In genomic region chr20:61508301-61508700, GRCh38 we compare ENCODE assay signal across 30 cellular contexts.
"Had no signal": no experiment of that assay in that cellular context is flagged by ENCODE, and none has a peak within 500 bp of the region (broad histone marks: within the 10 kb centered on the region; RNA-seq: fewer than 3 reads in every experiment).

No MANE protein-coding gene starts in this region.

- H3K36me3 ChIP-seq: adrenal gland, esophagus squamous epithelium, gastroesophageal sphincter, heart right ventricle, WERI-Rb-1 had no signal

- DNase-seq: activated B cell treated with CpG ODN at 0.5 μM for 24 hours; activated CD4-positive, alpha-beta T cell treated with anti-CD3 and anti-CD28 coated beads for 48 hours; activated CD4-positive, alpha-beta T cell treated with anti-CD3 and anti-CD28 coated beads, Interleukin-2, amount 50 U/mL, for 1 hour; activated CD4-positive, alpha-beta T cell treated with anti-CD3 and anti-CD28 coated beads, Interleukin-2, amount 50 U/mL, for 48 hours; activated CD8-positive, alpha-beta memory T cell treated with anti-CD3 and anti-CD28 coated beads, Interleukin-2, amount 10 ng/mL, durations not matched to agents 7 days and 5 days; activated CD8-positive, alpha-beta memory T cell treated with anti-CD3 and anti-CD28 coated beads, Interleukin-2, amount 50 U/mL, for 4 hours; activated CD8-positive, alpha-beta T cell treated with anti-CD3 and anti-CD28 coated beads, Interleukin-2, amount 10 ng/mL, durations not matched to agents 7 days and 5 days; activated effector memory CD4-positive, alpha-beta T cell treated with anti-CD3 and anti-CD28 coated beads, Interleukin-2, amount 50 U/mL, for 16 hours; activated naive CD4-positive, alpha-beta T cell treated with anti-CD3 and anti-CD28 coated beads for 36 hours; activated naive CD8-positive, alpha-beta T cell treated with anti-CD3 and anti-CD28 coated beads for 36 hours; activated naive CD8-positive, alpha-beta T cell treated with anti-CD3 and anti-CD28 coated beads, Interleukin-2, amount 50 U/mL, for 24 hours; activated T-cell treated with anti-CD3 and anti-CD28 coated beads, Interleukin-2, amount 50 U/mL, for 1 hour; activated T-cell treated with anti-CD3 and anti-CD28 coated beads, Interleukin-2, amount 50 U/mL, for 48 hours; adrenal gland; amygdala; body of pancreas; caudate nucleus; cortex of kidney; dermis blood vessel endothelial cell; effector CD4-positive, alpha-beta T cell; effector memory CD8-positive, alpha-beta T cell; esophagus squamous epithelium; foreskin melanocyte; heart right ventricle; T-helper 17 cell; T1000; WERI-Rb-1 had no signal

- H3K4me3 ChIP-seq: adrenal gland, body of pancreas, esophagus squamous epithelium, gastroesophageal sphincter, heart right ventricle had no signal

- H3K27me3 ChIP-seq: adrenal gland, body of pancreas had no signal

- H3K4me1 ChIP-seq: adrenal gland, body of pancreas, esophagus squamous epithelium, gastroesophageal sphincter had no signal

- ATAC-seq: activated CD4-positive, CD25-positive, alpha-beta regulatory T cell treated with anti-CD3 and anti-CD28 coated beads, Interleukin-2, amount 50 U/mL, for 24 hours; activated CD8-positive, alpha-beta memory T cell treated with anti-CD3 and anti-CD28 coated beads, Interleukin-2, amount 10 ng/mL, durations not matched to agents 7 days and 5 days; activated CD8-positive, alpha-beta T cell treated with anti-CD3 and anti-CD28 coated beads, Interleukin-2, amount 10 ng/mL, durations not matched to agents 7 days and 5 days; activated naive CD8-positive, alpha-beta T cell treated with anti-CD3 and anti-CD28 coated beads, Interleukin-2, amount 50 U/mL, for 24 hours; body of pancreas; effector memory CD8-positive, alpha-beta T cell; gastroesophageal sphincter; T-helper 17 cell had no signal

- H3K9me3 ChIP-seq: adrenal gland, body of pancreas, esophagus squamous epithelium, gastroesophageal sphincter, heart right ventricle had no signal

- FAIRE-seq: colon had no signal

- H3K27ac ChIP-seq: adrenal gland, body of pancreas, esophagus squamous epithelium, gastroesophageal sphincter, heart right ventricle, WERI-Rb-1 had no signal
